In genomic region chr11:73693877-73694525, GRCh38 we compare ENCODE assay signal across 24 cellular contexts.
"Had no signal": no experiment of that assay in that cellular context is flagged by ENCODE, and none has a peak within 500 bp of the region (broad histone marks: within the 10 kb centered on the region; RNA-seq: fewer than 3 reads in every experiment).

No MANE protein-coding gene starts in this region.

- H3K4me3 ChIP-seq: colonic mucosa, esophagus squamous epithelium, gastrocnemius medialis, hepatocyte, left lung, lower lobe of right lung had no signal

- H3K9me3 ChIP-seq: colonic mucosa, esophagus squamous epithelium, gastrocnemius medialis, left lung, lower lobe of right lung had no signal

- ATAC-seq: effector memory CD8-positive, alpha-beta T cell; esophagus mucosa; gastrocnemius medialis; left lung; left ventricle myocardium superior; lower lobe of right lung; naive thymus-derived CD4-positive, alpha-beta T cell had no signal

- DNase-seq: colonic mucosa; cortex of kidney; effector CD8-positive, alpha-beta T cell; effector memory CD8-positive, alpha-beta T cell; endodermal cell; erythroblast; esophagus squamous epithelium; foreskin fibroblast; foreskin melanocyte; gastrocnemius medialis; glutamatergic neuron; head of caudate nucleus; hypothalamus; immature natural killer cell; islet precursor cell; kidney; kidney glomerular epithelial cell; left lung; left ventricle myocardium superior; lower lobe of right lung; mesenchymal stem cell; naive thymus-derived CD4-positive, alpha-beta T cell had no signal

- H3K4me1 ChIP-seq: colonic mucosa, esophagus squamous epithelium, gastrocnemius medialis, left lung, lower lobe of right lung had no signal
